Comparison of ENCODE assay signal across 8 cellular contexts in the genomic region with DNA sequence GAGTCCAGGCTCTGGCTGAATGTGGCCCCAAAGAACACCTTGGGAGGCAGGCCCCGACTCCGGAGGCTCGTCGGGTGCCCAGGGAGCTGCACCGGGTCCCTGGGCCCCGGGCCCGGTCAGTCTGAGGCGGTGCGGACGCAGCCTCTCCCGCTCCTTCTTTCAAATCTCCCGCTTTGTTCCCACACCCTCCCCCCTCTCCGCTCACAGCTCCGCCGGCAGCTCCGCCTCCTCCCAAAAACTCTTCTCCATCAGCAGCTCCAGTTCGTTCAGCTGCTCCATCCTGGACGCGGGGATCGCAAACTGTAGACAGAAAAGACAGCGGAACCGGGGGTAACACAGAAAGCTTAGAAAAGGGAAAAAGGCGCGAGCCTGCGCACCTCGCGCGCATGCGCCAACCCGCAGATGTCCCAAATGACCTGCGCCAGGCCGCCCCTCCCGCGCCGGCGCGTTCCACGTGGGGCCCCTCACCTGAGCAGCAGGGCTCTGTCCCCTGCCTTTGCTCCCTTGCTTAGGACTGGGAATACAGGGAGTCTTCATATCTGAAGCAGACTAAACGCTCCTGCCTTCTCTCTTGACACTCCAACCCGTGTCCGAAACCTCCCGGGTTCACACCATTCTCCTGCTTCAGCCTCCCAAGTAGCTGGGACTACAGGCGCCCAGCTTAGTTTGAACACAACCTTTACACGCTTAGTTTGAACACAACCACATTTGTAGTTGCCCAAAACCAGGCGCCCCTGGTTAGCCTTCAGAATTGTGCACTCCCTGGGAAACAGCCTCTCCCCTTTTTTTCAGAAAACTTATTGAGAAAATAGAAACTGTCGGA. TPM values are rescaled to one million over a fixed set of nuclear protein-coding genes. Genes with fewer than 3 reads are reported as not detected.
A peak's percentile ranks its signal among the peaks of the same experiment; 100 is the strongest.
DNase-seq lines count a peak whose midpoint lies in the region; ATAC-seq and TF ChIP-seq lines count a peak whose summit lies in the region.

Gene DNA2, minus strand, starts transcription at position 388 of the 823 bp plus-strand sequence. Its CDS starts 109 bp downstream, at position 279.

- peak within 1 kb of the TSS in 2 of 4 donors; percentile 37 to 74 for H3K27ac ChIP-seq in upper lobe of left lung

- no peak for TF ChIP-seq CTCF in GM12875 (IDR thresholded peaks at IDR 0.05; ENCODE audit: borderline replicate concordance, insufficient read depth, low read depth, low read length)
- peak in 1 of 6 experiments; percentile 11 for TF ChIP-seq CTCF in upper lobe of left lung (IDR thresholded peaks at IDR 0.05)

- no peak for TF ChIP-seq EP300 in upper lobe of left lung (IDR thresholded peaks at IDR 0.05)

- H3K4me3 ChIP-seq in GM12875 (ENCODE audit: low read depth, low read length): peak within 1 kb of the TSS; percentile 99
- H3K4me3 ChIP-seq in upper lobe of left lung: peak within 1 kb of the TSS; percentile 18 to 74 (median 57)

- H3K27me3 ChIP-seq in upper lobe of left lung: no peaks in the 10 kb centered on the region

- peaks cover 24% of the 10 kb centered on the region for H3K4me1 Mint-ChIP-seq in activated naive CD8-positive, alpha-beta T cell treated with anti-CD3 and anti-CD28 coated beads, Interleukin-2, amount 50 U/mL, for 24 hours

- peaks cover 8 to 18% (median 11%) of the 10 kb centered on the region in 4 donors for H3K4me1 ChIP-seq in upper lobe of left lung

- H3K9me3 Mint-ChIP-seq in activated naive CD8-positive, alpha-beta T cell treated with anti-CD3 and anti-CD28 coated beads, Interleukin-2, amount 50 U/mL, for 24 hours: no peaks in the 10 kb centered on the region

- no peaks in the 10 kb centered on the region for H3K27me3 Mint-ChIP-seq in activated naive CD8-positive, alpha-beta T cell treated with anti-CD3 and anti-CD28 coated beads, Interleukin-2, amount 50 U/mL, for 24 hours

- peak; percentile 91 for ATAC-seq in HG02623 (IDR thresholded peaks at IDR 0.05; ENCODE audit: unreplicated experiment)
- peak; percentile 91 for ATAC-seq in activated naive CD8-positive, alpha-beta T cell treated with anti-CD3 and anti-CD28 coated beads, Interleukin-2, amount 50 U/mL, for 24 hours
- peak; percentile 88 to 90 for ATAC-seq in upper lobe of left lung (ENCODE audit: low FRiP score in 2 of 2)

- intact Hi-C loops in cardiac septum (cut with DNase I) (no loop called here), posterior cingulate gyrus (cut with DNase I) (no loop called here)

- peak within 1 kb of the TSS; percentile 97 for H3K27ac Mint-ChIP-seq in activated naive CD8-positive, alpha-beta T cell treated with anti-CD3 and anti-CD28 coated beads, Interleukin-2, amount 50 U/mL, for 24 hours

- peaks cover 31% of the 10 kb centered on the region for H3K36me3 Mint-ChIP-seq in activated naive CD8-positive, alpha-beta T cell treated with anti-CD3 and anti-CD28 coated beads, Interleukin-2, amount 50 U/mL, for 24 hours (ENCODE audit: low read depth)

- peak within 1 kb of the TSS; percentile 99 for H3K4me3 Mint-ChIP-seq in activated naive CD8-positive, alpha-beta T cell treated with anti-CD3 and anti-CD28 coated beads, Interleukin-2, amount 50 U/mL, for 24 hours

- TF ChIP-seq POLR2A in upper lobe of left lung (IDR thresholded peaks at IDR 0.05): no peak

- 2 to 6% methylated on average over 35 to 45 of the region's 46 CpGs for WGBS in upper lobe of left lung, 2 donors

- no peaks in the 10 kb centered on the region for H3K9me3 ChIP-seq in upper lobe of left lung

- peak; percentile 78 for DNase-seq in NCI-H1105 (lab: John Stamatoyannopoulos, UW)
- DNase-seq in T follicular helper cell (ENCODE audit: low read depth): peak; percentile 39
- DNase-seq in activated naive CD8-positive, alpha-beta T cell treated with anti-CD3 and anti-CD28 coated beads, Interleukin-2, amount 50 U/mL, for 24 hours: peak; percentile 84
- DNase-seq in cardiac septum (ENCODE audit: low spot score): peak; percentile 80
- peak; percentile 61 to 94 (median 70) for DNase-seq in posterior cingulate gyrus
- DNase-seq in upper lobe of left lung: peak; percentile 62 to 93

- H3K36me3 ChIP-seq in upper lobe of left lung: no peaks in the 10 kb centered on the region

RNA-seq across cellular contexts. Expression of gene DNA2, which starts in this region (rescaled TPM):
- 3.5 TPM for total RNA-seq in cardiac septum
- total RNA-seq in upper lobe of left lung: 10 to 100 TPM in 1 of 6 donors, 1 to 10 TPM in 5; 1.4 to 19.9 (median 3.5) TPM
